28 cellular contexts compared by ENCODE assay signal in genomic region chr2:206323486-206323885, GRCh38. TPM values are rescaled to one million over a fixed set of nuclear protein-coding genes. Genes with fewer than 3 reads are reported as not detected.
A peak's percentile ranks its signal among the peaks of the same experiment; 100 is the strongest.
DNase-seq lines count a peak whose midpoint lies in the region; ATAC-seq and TF ChIP-seq lines count a peak whose summit lies in the region.
"Had no signal": no experiment of that assay in that cellular context is flagged by ENCODE, and none has a peak within 500 bp of the region (broad histone marks: within the 10 kb centered on the region; RNA-seq: fewer than 3 reads in every experiment).

No MANE protein-coding gene starts in this region.

- H3K79me2 ChIP-seq in GM23338 (replicated peaks; ENCODE audit: insufficient read depth) (no peaks in the 10 kb centered on the region), PC-3 (ENCODE audit: low read length) (no peaks in the 10 kb centered on the region)

- BruUV-seq in PC-3 (replicated peaks; lab: Mats Ljungman, UMichigan), result no TSS peak

- no peak overlapping the region for H3K4me3 Mint-ChIP-seq in GM23338
- no peak overlapping the region for H3K4me3 Mint-ChIP-seq in activated CD4-positive, alpha-beta T cell treated with anti-CD3 and anti-CD28 coated beads, Interleukin-2, amount 10 ng/mL, durations not matched to agents 24 days and 14 days
- H3K4me3 Mint-ChIP-seq: activated naive CD8-positive, alpha-beta T cell; neural progenitor cell; stimulated activated naive B cell treated with anti-CD40 and anti-IgM and Interleukin-4, amounts not matched to agents 10 μg/mL and 1 μg/mL and 100 μg/mL, for 72 hours had no signal

- peaks cover 8% of the 10 kb centered on the region for H3K36me3 Mint-ChIP-seq in GM23338 (ENCODE audit: low read depth)
- H3K36me3 Mint-ChIP-seq in activated CD4-positive, alpha-beta T cell treated with anti-CD3 and anti-CD28 coated beads, Interleukin-2, amount 10 ng/mL, durations not matched to agents 24 days and 14 days (ENCODE audit: low read depth), result peaks cover 3% of the 10 kb centered on the region

- POLR2A ChIA-PET in PC-3 (lab: Charles Lee; ENCODE audit: unreplicated experiment), result no interaction called here

- no peak overlapping the region for H3K27ac Mint-ChIP-seq in GM23338
- H3K27ac Mint-ChIP-seq in activated CD4-positive, alpha-beta T cell treated with anti-CD3 and anti-CD28 coated beads, Interleukin-2, amount 10 ng/mL, durations not matched to agents 24 days and 14 days, result no peak overlapping the region
- H3K27ac Mint-ChIP-seq: activated naive CD8-positive, alpha-beta T cell; neural progenitor cell; stimulated activated naive B cell treated with anti-CD40 and anti-IgM and Interleukin-4, amounts not matched to agents 10 μg/mL and 1 μg/mL and 100 μg/mL, for 72 hours had no signal

- H3K9me3 ChIP-seq in BE2C (no peaks in the 10 kb centered on the region), PC-3 (ENCODE audit: low read length) (no peaks in the 10 kb centered on the region), right cardiac atrium (ENCODE audit: control insufficient read depth, low read length) (peaks cover 2% of the 10 kb centered on the region)
- H3K9me3 ChIP-seq: pancreas had no signal

- H3K27ac ChIP-seq in GM23338 (ENCODE audit: low read depth) (no peak overlapping the region), PC-3 (ENCODE audit: low read length) (no peak overlapping the region), right cardiac atrium (ENCODE audit: low read length) (no peak overlapping the region)
- H3K27ac ChIP-seq: BLaER1, breast epithelium, dorsolateral prefrontal cortex, gastroesophageal sphincter, KMS-11, neural progenitor cell, pancreas had no signal

- ATAC-seq in GM23338, result peak; percentile 97
- ATAC-seq in PC-3, result no peak; the same call in 1 of the 2 replicates
- ATAC-seq in left lobe of liver, result no peak
- no peak for ATAC-seq in right cardiac atrium
- ATAC-seq: gastroesophageal sphincter; stimulated activated naive B cell treated with anti-CD40 and anti-IgM and Interleukin-4, amounts not matched to agents 10 μg/mL and 1 μg/mL and 100 μg/mL, for 72 hours had no signal

- H4K20me1 ChIP-seq in GM23338 (replicated peaks; ENCODE audit: insufficient read depth) (no peaks in the 10 kb centered on the region), PC-3 (ENCODE audit: low read length) (no peaks in the 10 kb centered on the region)
- H4K20me1 ChIP-seq: BLaER1 had no signal

- peak; percentile 28; the same call in 1 of the 2 replicates for TF ChIP-seq CTCF in BE2C (IDR thresholded peaks at IDR 0.05; ENCODE audit: low read depth, low read length)
- TF ChIP-seq CTCF in GM23338 (conservative IDR thresholded peaks at IDR 0.05; ENCODE audit: low read depth in 2 of 2), result peak; percentile 8 to 34; a peak in 1 of 4 replicates
- TF ChIP-seq CTCF in PC-3 (conservative IDR thresholded peaks at IDR 0.05; ENCODE audit: low read depth, low read length), result 0 out of 2 replicates have a peak, but pooled peaks have one; percentile 12
- TF ChIP-seq CTCF in epithelial cell of esophagus (IDR thresholded peaks at IDR 0.05; ENCODE audit: insufficient read depth, low read depth, low read length, missing control alignments), result peak; percentile 7

- H3K9ac ChIP-seq in PC-3 (ENCODE audit: low read length), result no peak overlapping the region
- H3K9ac ChIP-seq: BLaER1, KMS-11, neural progenitor cell had no signal

- H3K4me2 ChIP-seq in GM23338, result no peak overlapping the region
- H3K4me2 ChIP-seq in PC-3 (ENCODE audit: low read length), result no peak overlapping the region
- H3K4me2 ChIP-seq: BLaER1, KMS-11, neural progenitor cell had no signal

- CTCF ChIA-PET in PC-3 (lab: Charles Lee), result interaction anchor here (0.6 kb wide), 1 partner anchor 24 kb away, joined by 3 read pairs; no protein-coding TSS in a partner anchor

- no peaks in the 10 kb centered on the region for H3K36me3 ChIP-seq in BE2C
- no peaks in the 10 kb centered on the region; the same call in 1 of the 2 replicates for H3K36me3 ChIP-seq in GM23338 (ENCODE audit: insufficient read depth)
- no peaks in the 10 kb centered on the region; the same call in 1 of the 2 replicates for H3K36me3 ChIP-seq in PC-3 (ENCODE audit: low read depth, low read length)
- H3K36me3 ChIP-seq: breast epithelium, gastroesophageal sphincter, neural progenitor cell, pancreas had no signal

- H3K4me1 Mint-ChIP-seq in GM23338, result no peaks in the 10 kb centered on the region
- no peaks in the 10 kb centered on the region for H3K4me1 Mint-ChIP-seq in activated CD4-positive, alpha-beta T cell treated with anti-CD3 and anti-CD28 coated beads, Interleukin-2, amount 10 ng/mL, durations not matched to agents 24 days and 14 days
- H3K4me1 Mint-ChIP-seq: stimulated activated naive B cell treated with anti-CD40 and anti-IgM and Interleukin-4, amounts not matched to agents 10 μg/mL and 1 μg/mL and 100 μg/mL, for 72 hours had no signal

- peak; percentile 18 for DNase-seq in BE2C
- DNase-seq in GM23338 (ENCODE audit: low spot score), result peak; percentile 75
- DNase-seq in PC-3, result no peak
- DNase-seq in epithelial cell of esophagus (ENCODE audit: low read depth), result no peak
- DNase-seq in left lobe of liver (ENCODE audit: low spot score), result no peak
- no peak for DNase-seq in activated CD4-positive, alpha-beta T cell treated with anti-CD3 and anti-CD28 coated beads, Interleukin-2, amount 10 ng/mL, durations not matched to agents 24 days and 14 days
- no peak for DNase-seq in HCEC 1CT
- no peak for DNase-seq in right cardiac atrium
- DNase-seq: activated CD4-positive, alpha-beta T cell treated with anti-CD3 and anti-CD28 coated beads for 48 hours; activated effector memory CD4-positive, alpha-beta T cell treated with Interleukin-2 at 50 U/mL for 16 hours; dorsolateral prefrontal cortex; GDM1; hippocampal formation; NCI-H1436; NCI-H2081 treated with DMSO at 0.1 percent for 48 hours; pancreas; retina; SIG-M5; small intestine; stimulated activated naive B cell treated with anti-CD40 and anti-IgM and Interleukin-4, amounts not matched to agents 10 μg/mL and 1 μg/mL and 100 μg/mL, for 72 hours; substantia nigra; SW 1271 had no signal

- no peaks in the 10 kb centered on the region; the same call in 1 of the 2 replicates for H3K9me2 ChIP-seq in GM23338 (ENCODE audit: insufficient read depth)
- no peaks in the 10 kb centered on the region for H3K9me2 ChIP-seq in PC-3 (replicated peaks; ENCODE audit: low read length)

- H3K4me1 ChIP-seq in BE2C (no peaks in the 10 kb centered on the region), GM23338 (ENCODE audit: insufficient read depth) (no peaks in the 10 kb centered on the region), PC-3 (ENCODE audit: insufficient read depth, low read length) (no peaks in the 10 kb centered on the region), right cardiac atrium (ENCODE audit: control insufficient read depth, insufficient read depth, low read length) (no peaks in the 10 kb centered on the region)
- H3K4me1 ChIP-seq: BLaER1, breast epithelium, gastroesophageal sphincter, pancreas had no signal

- 86% methylated on average over 4 of the region's 4 CpGs for WGBS in right cardiac atrium

- H3K27me3 ChIP-seq in BE2C (no peaks in the 10 kb centered on the region), GM23338 (ENCODE audit: insufficient read depth) (no peaks in the 10 kb centered on the region), PC-3 (ENCODE audit: low read length) (0 out of 2 replicates have a peak, but pooled peaks cover 3% of the 10 kb centered on the region), right cardiac atrium (ENCODE audit: control insufficient read depth, insufficient read depth) (no peaks in the 10 kb centered on the region)
- H3K27me3 ChIP-seq: BLaER1, breast epithelium, dorsolateral prefrontal cortex, gastroesophageal sphincter, neural progenitor cell, pancreas had no signal

- H2AFZ ChIP-seq in GM23338 (no peak overlapping the region), PC-3 (ENCODE audit: low read length) (no peak overlapping the region)
- H2AFZ ChIP-seq: neural progenitor cell had no signal

- no peaks in the 10 kb centered on the region for H3K27me3 Mint-ChIP-seq in GM23338 (ENCODE audit: insufficient read depth, low read depth, poor library complexity)
- H3K27me3 Mint-ChIP-seq in activated CD4-positive, alpha-beta T cell treated with anti-CD3 and anti-CD28 coated beads, Interleukin-2, amount 10 ng/mL, durations not matched to agents 24 days and 14 days, result no peaks in the 10 kb centered on the region

- H3F3A ChIP-seq in GM23338 (replicated peaks; ENCODE audit: low read depth), result no peaks in the 10 kb centered on the region
- no peaks in the 10 kb centered on the region for H3F3A ChIP-seq in PC-3 (ENCODE audit: low read length, unreplicated experiment)

- H3K4me3 ChIP-seq in BE2C (ENCODE audit: low read depth, low read length) (no peak overlapping the region), GM23338 (no peak overlapping the region), PC-3 (ENCODE audit: low read length) (no peak overlapping the region), epithelial cell of esophagus (ENCODE audit: low read length) (no peak overlapping the region), right cardiac atrium (ENCODE audit: low read length) (no peak overlapping the region)
- H3K4me3 ChIP-seq: BLaER1, breast epithelium, dorsolateral prefrontal cortex, gastroesophageal sphincter, neural progenitor cell, pancreas had no signal

- intact Hi-C loops in PC-3 (cut with micrococcal nuclease), result no loop called here
- intact Hi-C loops in activated CD4-positive, alpha-beta T cell treated with anti-CD3 and anti-CD28 coated beads, Interleukin-2, amount 10 ng/mL, durations not matched to agents 24 days and 14 days (cut with micrococcal nuclease), result no loop called here
- intact Hi-C loops in right cardiac atrium (cut with DNase I), result no loop called here

- peaks cover 8% of the 10 kb centered on the region for H3K9me3 Mint-ChIP-seq in GM23338
- peaks cover 3% of the 10 kb centered on the region for H3K9me3 Mint-ChIP-seq in activated CD4-positive, alpha-beta T cell treated with anti-CD3 and anti-CD28 coated beads, Interleukin-2, amount 10 ng/mL, durations not matched to agents 24 days and 14 days

TF ChIP-seq in GM23338, 12 proteins besides CTCF, POLR2A, EP300 and RAD21 (continues in another document):
- TF ChIP-seq STAT1 (IDR thresholded peaks at IDR 0.05; ENCODE audit: unreplicated experiment), result no peak
- no peak for TF ChIP-seq JUNB (IDR thresholded peaks at IDR 0.05; ENCODE audit: unreplicated experiment)
- no peak for TF ChIP-seq POLR2AphosphoS5 (IDR thresholded peaks at IDR 0.05; ENCODE audit: low read depth)

RNA-seq across cellular contexts. Expression of gene ZDBF2, which starts 49.0 kb away (rescaled TPM):
- polyA plus RNA-seq in BE2C (2012; ENCODE audit: insufficient read depth, insufficient read length, low read depth), result 9.6 TPM
- 35.6 and 41.1 TPM in 2 replicates for total RNA-seq in GM23338 (2014; rRNA removed; shearing (Covaris generic))
- polyA plus RNA-seq in GM23338 (2016; fragmentation: Nextera tagmentation; extraction: Ambion mirVana) (7.5 and 7.6 TPM in 2 replicates), right cardiac atrium (1.9 TPM)
- total RNA-seq in PC-3 (2014; rRNA removed) (1.9 and 4.2 TPM in 2 replicates), left lobe of liver (4.5 TPM), right cardiac atrium (10 to 100 TPM; 10.0 to 16.2 (median 11.3) TPM)
- 9.9 and 10.5 TPM in 2 replicates for total RNA-seq in activated CD4-positive, alpha-beta T cell treated with anti-CD3 and anti-CD28 coated beads, Interleukin-2, amount 10 ng/mL, durations not matched to agents 24 days and 14 days

Comparison
In these comparisons a context has a peak if more than half of its experiments do, and no peak if none do; other contexts are left out.
1. DNase-seq: peak in BE2C (single experiment) and GM23338 (single experiment); none in PC-3 (single experiment), epithelial cell of esophagus (single experiment), left lobe of liver (single experiment), activated CD4-positive, alpha-beta T cell treated with anti-CD3 and anti-CD28 coated beads, Interleukin-2, amount 10 ng/mL, durations not matched to agents 24 days and 14 days (single experiment), HCEC 1CT (single experiment) and right cardiac atrium (0 of 3).
2. Peak in every context shown above with its lines, with median percentiles within 50 percentile points of each other: CTCF ChIP-seq.